ENCODE assay signal across 12 cellular contexts in genomic region chr22:39431216-39431801, GRCh38. TPM values are rescaled to one million over a fixed set of nuclear protein-coding genes. Genes with fewer than 3 reads are reported as not detected.
A peak's percentile ranks its signal among the peaks of the same experiment; 100 is the strongest.
DNase-seq lines count a peak whose midpoint lies in the region; ATAC-seq and TF ChIP-seq lines count a peak whose summit lies in the region.
"Had no signal": no experiment of that assay in that cellular context is flagged by ENCODE, and none has a peak within 500 bp of the region (broad histone marks: within the 10 kb centered on the region; RNA-seq: fewer than 3 reads in every experiment).

No MANE protein-coding gene starts in this region.

- TF ChIP-seq CTCF in osteocyte (IDR thresholded peaks at IDR 0.05), result no peak
- TF ChIP-seq CTCF in tibial nerve (IDR thresholded peaks at IDR 0.05), result no peak

- 67 to 84% (median 73%) methylated on average over 11 of the region's 11 CpGs for WGBS in adipose tissue, 3 donors
- WGBS in esophagus, 2 donors, result 75 to 81% methylated on average over 11 of the region's 11 CpGs
- WGBS in tibial nerve, 2 donors, result 43 to 59% methylated on average over 11 of the region's 11 CpGs

- H3K27ac ChIP-seq in adipose tissue (ENCODE audit: low read depth, low read length) (peak overlapping the region; percentile 4), esophagus (ENCODE audit: low read depth in 2 of 2, low read length in 1 of 2) (peak overlapping the region; percentile 20 to 59), tibial nerve (peak overlapping the region; percentile 73 to 96 (median 84))

- no peak for TF ChIP-seq POLR2A in tibial nerve (IDR thresholded peaks at IDR 0.05)

- H3K27me3 ChIP-seq in esophagus (ENCODE audit: control insufficient read depth in 1 of 2, insufficient read depth in 2 of 2, low read length in 2 of 2), result no peaks in the 10 kb centered on the region
- H3K27me3 ChIP-seq in tibial nerve, result no peaks in the 10 kb centered on the region

- DNase-seq in osteocyte (ENCODE audit: extremely low spot score, unreplicated experiment), result no peak
- DNase-seq in tibial nerve (ENCODE audit: low spot score in 2 of 2), result no peak
- DNase-seq in glomerular visceral epithelial cell (ENCODE audit: extremely low spot score), result no peak
- no peak for DNase-seq in NCI-H187 treated with DMSO at 0.1 percent for 48 hours (lab: John Stamatoyannopoulos, UW)
- DNase-seq: activated CD4-positive, alpha-beta T cell treated with anti-CD3 and anti-CD28 coated beads for 48 hours; CD4-positive, CD25-positive, alpha-beta regulatory T cell; NCI-H1092 treated with DMSO at 0.1 percent for 48 hours; PC-3 had no signal

- TF ChIP-seq EP300 in tibial nerve (IDR thresholded peaks at IDR 0.05), result no peak

- H3K4me1 ChIP-seq in esophagus (ENCODE audit: control insufficient read depth in 2 of 2, insufficient read depth in 2 of 2, low read length in 1 of 2) (peaks cover 0 to 3% of the 10 kb centered on the region in 2 donors), tibial nerve (peaks cover 0 to 67% (median 37%) of the 10 kb centered on the region in 4 donors)

- H3K9me3 ChIP-seq in esophagus (ENCODE audit: control insufficient read depth in 2 of 2, insufficient read depth in 1 of 2, low read depth in 1 of 2, low read length in 1 of 2), result no peaks in the 10 kb centered on the region
- H3K9me3 ChIP-seq in tibial nerve, result no peaks in the 10 kb centered on the region

- no peaks in the 10 kb centered on the region for H3K27me3 Mint-ChIP-seq in osteocyte (ENCODE audit: unreplicated experiment)
- H3K27me3 Mint-ChIP-seq: CD4-positive, CD25-positive, alpha-beta regulatory T cell had no signal

- peaks cover 69% of the 10 kb centered on the region for H3K4me1 Mint-ChIP-seq in osteocyte (ENCODE audit: unreplicated experiment)
- H3K4me1 Mint-ChIP-seq: CD4-positive, CD25-positive, alpha-beta regulatory T cell had no signal

- no peaks in the 10 kb centered on the region for H3K9me3 Mint-ChIP-seq in osteocyte (ENCODE audit: unreplicated experiment)
- H3K9me3 Mint-ChIP-seq: activated T-helper 1 cell treated with anti-CD3 and anti-CD28 coated beads, Interleukin-12 subunit alpha, Interleukin-12 subunit beta, Interleukin-2, Interleukin-4 antibody, amounts not matched to agents 30 ng/mL and 10 ng/mL and 1 ng/mL, durations not matched to agents 14 hours and 24 hours and 36 hours; CD4-positive, CD25-positive, alpha-beta regulatory T cell had no signal

- ATAC-seq in HG03354 (IDR thresholded peaks at IDR 0.05; ENCODE audit: poor library complexity, severe bottlenecking, unreplicated experiment), result no peak
- ATAC-seq: PC-3 had no signal

- H3K4me3 ChIP-seq in esophagus (ENCODE audit: low read depth in 1 of 2, low read length in 2 of 2), result no peak overlapping the region
- no peak overlapping the region for H3K4me3 ChIP-seq in tibial nerve

- H3K36me3 ChIP-seq in esophagus (ENCODE audit: control insufficient read depth in 2 of 2, insufficient read depth in 2 of 2, low read length in 1 of 2) (peaks cover 0 to 48% of the 10 kb centered on the region in 2 donors), tibial nerve (peaks cover 0 to 78% (median 11%) of the 10 kb centered on the region in 3 donors)

- H3K4me3 Mint-ChIP-seq in osteocyte (ENCODE audit: unreplicated experiment), result peak overlapping the region; percentile 22
- H3K4me3 Mint-ChIP-seq: activated T-helper 1 cell treated with anti-CD3 and anti-CD28 coated beads, Interleukin-12 subunit alpha, Interleukin-12 subunit beta, Interleukin-2, Interleukin-4 antibody, amounts not matched to agents 30 ng/mL and 10 ng/mL and 1 ng/mL, durations not matched to agents 14 hours and 24 hours and 36 hours; CD4-positive, CD25-positive, alpha-beta regulatory T cell had no signal

- peaks cover 10% of the 10 kb centered on the region for H3K36me3 Mint-ChIP-seq in osteocyte (ENCODE audit: unreplicated experiment)

- peak overlapping the region; percentile 90 for H3K27ac Mint-ChIP-seq in osteocyte (ENCODE audit: unreplicated experiment)
- H3K27ac Mint-ChIP-seq: activated T-helper 1 cell treated with anti-CD3 and anti-CD28 coated beads, Interleukin-12 subunit alpha, Interleukin-12 subunit beta, Interleukin-2, Interleukin-4 antibody, amounts not matched to agents 30 ng/mL and 10 ng/mL and 1 ng/mL, durations not matched to agents 14 hours and 24 hours and 36 hours had no signal

RNA-seq across cellular contexts. Expression of gene MGAT3, which starts 25.5 kb away (rescaled TPM):
- polyA plus RNA-seq in adipose tissue (10 to 100 TPM in 1 of 3 donors, 1 to 10 TPM in 2; 3.0 to 17.9 (median 3.5) TPM), esophagus (under 1 TPM; 0.28 to 0.36 TPM)
- total RNA-seq in osteocyte (9.4 and 10.9 TPM in 2 replicates), tibial nerve (10 to 100 TPM; 26.2 to 32.7 (median 32.2) TPM)
- total RNA-seq: PC-3 had no signal
- polyA plus RNA-seq: CD4-positive, CD25-positive, alpha-beta regulatory T cell had no signal

RNA-seq across cellular contexts. Expression of gene TAB1, which starts 31.7 kb away (rescaled TPM):
- 10 to 100 TPM; 11.0 to 15.0 (median 14.2) TPM for polyA plus RNA-seq in adipose tissue
- polyA plus RNA-seq in esophagus, result 10 to 100 TPM; 10.6 to 13.4 TPM
- 30.6 and 30.7 TPM in 2 replicates for total RNA-seq in osteocyte
- 10 to 100 TPM; 29.7 to 33.7 (median 32.0) TPM for total RNA-seq in tibial nerve

Comparison
In these comparisons a context has a peak if more than half of its experiments do, and no peak if none do; other contexts are left out.
1. H3K27ac ChIP-seq: peak in every context shown above with its lines; median percentile 84 in tibial nerve; 40 in esophagus; 4 in adipose tissue.